Comparison of ENCODE assay signal across 1 cellular context in the genomic region with DNA sequence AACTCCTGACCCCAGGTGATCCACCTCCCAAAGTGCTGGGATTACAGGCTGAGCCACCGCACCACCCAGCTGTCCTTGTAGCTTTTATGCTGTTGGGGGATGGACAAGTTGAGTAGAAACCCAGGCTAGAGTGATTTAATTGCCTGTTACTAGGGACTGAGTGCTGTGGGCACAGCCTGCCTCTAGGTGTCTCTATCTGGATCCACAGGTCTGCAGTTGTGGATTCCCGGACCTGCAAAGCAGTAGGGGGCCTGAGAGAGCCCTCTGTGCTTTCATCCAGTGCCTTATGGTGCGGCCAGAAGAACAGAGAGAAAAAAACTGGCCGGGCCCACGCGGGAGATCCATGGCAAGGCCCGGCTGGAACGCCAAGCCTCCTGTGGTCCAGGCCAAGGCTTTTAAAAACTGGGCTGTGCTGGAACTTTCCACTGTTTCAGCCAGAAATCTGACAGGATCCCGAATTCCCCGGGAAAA.
A peak's percentile ranks its signal among the peaks of the same experiment; 100 is the strongest.
TF ChIP-seq lines count a peak whose summit lies in the region.

No MANE protein-coding gene starts in this region.

TF ChIP-seq in HEK293, 187 proteins besides CTCF, POLR2A, EP300 and RAD21 (continued from another document and continues in another):
- TF ChIP-seq ZNF157 (tag by site-specific recombination; IDR thresholded peaks at IDR 0.05) = no peak
- TF ChIP-seq ZNF140 (tag by site-specific recombination; IDR thresholded peaks at IDR 0.05) = no peak
- no peak for TF ChIP-seq ZNF843 (tag by site-specific recombination; IDR thresholded peaks at IDR 0.05)
- TF ChIP-seq MYNN (tag by site-specific recombination; IDR thresholded peaks at IDR 0.05; ENCODE audit: borderline replicate concordance) = no peak
- TF ChIP-seq ZNF23 (tag by site-specific recombination; IDR thresholded peaks at IDR 0.05; ENCODE audit: borderline replicate concordance) = no peak
- no peak for TF ChIP-seq ZNF274 (IDR thresholded peaks at IDR 0.05; ENCODE audit: low read length)
- no peak for TF ChIP-seq ZNF274 (tag by site-specific recombination; IDR thresholded peaks at IDR 0.05; ENCODE audit: borderline replicate concordance)
- 0 out of 2 replicates have a peak, but pooled peaks have one; percentile 85 for TF ChIP-seq ZNF561 (tag by site-specific recombination; IDR thresholded peaks at IDR 0.05; ENCODE audit: borderline replicate concordance)
- 0 out of 2 replicates have a peak, but pooled peaks have one; percentile 23 for TF ChIP-seq ZEB2 (tag by site-specific recombination; IDR thresholded peaks at IDR 0.05)
- TF ChIP-seq GLI2 (tag by site-specific recombination; IDR thresholded peaks at IDR 0.05; ENCODE audit: borderline replicate concordance, low read depth) = no peak
- TF ChIP-seq ZNF391 (tag by site-specific recombination; IDR thresholded peaks at IDR 0.05; ENCODE audit: borderline replicate concordance, low read depth) = no peak
- TF ChIP-seq AEBP2 (tag by site-specific recombination; IDR thresholded peaks at IDR 0.05; ENCODE audit: borderline replicate concordance) = no peak
- peak; percentile 93 for TF ChIP-seq SCRT1 (tag by site-specific recombination; IDR thresholded peaks at IDR 0.05; ENCODE audit: borderline replicate concordance)
- TF ChIP-seq ZBTB1 (tag by site-specific recombination; IDR thresholded peaks at IDR 0.05) = no peak
- no peak for TF ChIP-seq ZXDB (tag by site-specific recombination; IDR thresholded peaks at IDR 0.05)
- no peak for TF ChIP-seq YY1 (tag by site-specific recombination; IDR thresholded peaks at IDR 0.05)
- no peak for TF ChIP-seq OVOL3 (tag by site-specific recombination; IDR thresholded peaks at IDR 0.05)
- no peak for TF ChIP-seq ZNF121 (tag by site-specific recombination; IDR thresholded peaks at IDR 0.05)
- no peak for TF ChIP-seq EGR2 (tag by site-specific recombination; IDR thresholded peaks at IDR 0.05; ENCODE audit: low read depth)
- TF ChIP-seq ZNF571 (tag by site-specific recombination; IDR thresholded peaks at IDR 0.05) = no peak
- TF ChIP-seq SETDB1 (IDR thresholded peaks at IDR 0.05; ENCODE audit: insufficient read length, low read length) = no peak
- peak; percentile 84 for TF ChIP-seq SP7 (tag by site-specific recombination; IDR thresholded peaks at IDR 0.05)
- TF ChIP-seq ZNF132 (tag by site-specific recombination; IDR thresholded peaks at IDR 0.05; ENCODE audit: borderline replicate concordance) = no peak
- TF ChIP-seq RBAK (tag by site-specific recombination; IDR thresholded peaks at IDR 0.05) = no peak
- no peak for TF ChIP-seq ZNF184 (tag by site-specific recombination; IDR thresholded peaks at IDR 0.05)
- TF ChIP-seq ZNF548 (tag by site-specific recombination; IDR thresholded peaks at IDR 0.05) = no peak
- no peak for TF ChIP-seq BCL11B (tag by site-specific recombination; IDR thresholded peaks at IDR 0.05; ENCODE audit: low read depth)
- no peak for TF ChIP-seq ZNF530 (tag by site-specific recombination; IDR thresholded peaks at IDR 0.05; ENCODE audit: low read depth)
- no peak for TF ChIP-seq ZNF747 (tag by site-specific recombination; IDR thresholded peaks at IDR 0.05)
- TF ChIP-seq KLF7 (tag by site-specific recombination; IDR thresholded peaks at IDR 0.05; ENCODE audit: borderline replicate concordance) = no peak
- no peak for TF ChIP-seq ZNF610 (tag by site-specific recombination; IDR thresholded peaks at IDR 0.05; ENCODE audit: borderline replicate concordance)
- no peak for TF ChIP-seq ZNF670 (tag by site-specific recombination; IDR thresholded peaks at IDR 0.05; ENCODE audit: low read depth)
- TF ChIP-seq ZNF394 (tag by site-specific recombination; IDR thresholded peaks at IDR 0.05; ENCODE audit: borderline replicate concordance) = peak; percentile 9; the same call in 1 of the 2 replicates
- TF ChIP-seq TSHZ1 (tag by site-specific recombination; IDR thresholded peaks at IDR 0.05; ENCODE audit: borderline replicate concordance) = no peak
- no peak for TF ChIP-seq ZNF488 (tag by site-specific recombination; IDR thresholded peaks at IDR 0.05)
- no peak for TF ChIP-seq ZNF513 (tag by site-specific recombination; IDR thresholded peaks at IDR 0.05)
- TF ChIP-seq KLF10 (tag by site-specific recombination; IDR thresholded peaks at IDR 0.05) = no peak
- no peak for TF ChIP-seq KLF16 (tag by site-specific recombination; IDR thresholded peaks at IDR 0.05)
- TF ChIP-seq ZNF24 (tag by site-specific recombination; IDR thresholded peaks at IDR 0.05) = peak; percentile 77
- no peak for TF ChIP-seq ZNF426 (tag by site-specific recombination; IDR thresholded peaks at IDR 0.05)
- no peak for TF ChIP-seq ZNF112 (tag by site-specific recombination; IDR thresholded peaks at IDR 0.05)
- TF ChIP-seq SP2 (tag by site-specific recombination; IDR thresholded peaks at IDR 0.05) = no peak
- TF ChIP-seq, protein P1, sequence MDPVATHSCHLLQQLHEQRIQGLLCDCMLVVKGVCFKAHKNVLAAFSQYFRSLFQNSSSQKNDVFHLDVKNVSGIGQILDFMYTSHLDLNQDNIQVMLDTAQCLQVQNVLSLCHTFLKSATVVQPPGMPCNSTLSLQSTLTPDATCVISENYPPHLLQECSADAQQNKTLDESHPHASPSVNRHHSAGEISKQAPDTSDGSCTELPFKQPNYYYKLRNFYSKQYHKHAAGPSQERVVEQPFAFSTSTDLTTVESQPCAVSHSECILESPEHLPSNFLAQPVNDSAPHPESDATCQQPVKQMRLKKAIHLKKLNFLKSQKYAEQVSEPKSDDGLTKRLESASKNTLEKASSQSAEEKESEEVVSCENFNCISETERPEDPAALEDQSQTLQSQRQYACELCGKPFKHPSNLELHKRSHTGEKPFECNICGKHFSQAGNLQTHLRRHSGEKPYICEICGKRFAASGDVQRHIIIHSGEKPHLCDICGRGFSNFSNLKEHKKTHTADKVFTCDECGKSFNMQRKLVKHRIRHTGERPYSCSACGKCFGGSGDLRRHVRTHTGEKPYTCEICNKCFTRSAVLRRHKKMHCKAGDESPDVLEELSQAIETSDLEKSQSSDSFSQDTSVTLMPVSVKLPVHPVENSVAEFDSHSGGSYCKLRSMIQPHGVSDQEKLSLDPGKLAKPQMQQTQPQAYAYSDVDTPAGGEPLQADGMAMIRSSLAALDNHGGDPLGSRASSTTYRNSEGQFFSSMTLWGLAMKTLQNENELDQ (tag by site-specific recombination; IDR thresholded peaks at IDR 0.05; ENCODE audit: low read depth) = no peak
- no peak for TF ChIP-seq ZNF658 (tag by site-specific recombination; IDR thresholded peaks at IDR 0.05)
- no peak for TF ChIP-seq HOXD13 (CRISPR knock-in tag; IDR thresholded peaks at IDR 0.05; ENCODE audit: borderline replicate concordance)
- 0 out of 2 replicates have a peak, but pooled peaks have one; percentile 10 for TF ChIP-seq GFI1B (tag by site-specific recombination; IDR thresholded peaks at IDR 0.05)
- TF ChIP-seq ZNF114 (tag by site-specific recombination; IDR thresholded peaks at IDR 0.05) = no peak
- no peak for TF ChIP-seq ZNF354C (tag by site-specific recombination; IDR thresholded peaks at IDR 0.05; ENCODE audit: borderline replicate concordance, low read depth)
- 0 out of 2 replicates have a peak, but pooled peaks have one; percentile 32 for TF ChIP-seq ZNF341 (tag by site-specific recombination; IDR thresholded peaks at IDR 0.05; ENCODE audit: low read depth)
- TF ChIP-seq, protein P2, sequence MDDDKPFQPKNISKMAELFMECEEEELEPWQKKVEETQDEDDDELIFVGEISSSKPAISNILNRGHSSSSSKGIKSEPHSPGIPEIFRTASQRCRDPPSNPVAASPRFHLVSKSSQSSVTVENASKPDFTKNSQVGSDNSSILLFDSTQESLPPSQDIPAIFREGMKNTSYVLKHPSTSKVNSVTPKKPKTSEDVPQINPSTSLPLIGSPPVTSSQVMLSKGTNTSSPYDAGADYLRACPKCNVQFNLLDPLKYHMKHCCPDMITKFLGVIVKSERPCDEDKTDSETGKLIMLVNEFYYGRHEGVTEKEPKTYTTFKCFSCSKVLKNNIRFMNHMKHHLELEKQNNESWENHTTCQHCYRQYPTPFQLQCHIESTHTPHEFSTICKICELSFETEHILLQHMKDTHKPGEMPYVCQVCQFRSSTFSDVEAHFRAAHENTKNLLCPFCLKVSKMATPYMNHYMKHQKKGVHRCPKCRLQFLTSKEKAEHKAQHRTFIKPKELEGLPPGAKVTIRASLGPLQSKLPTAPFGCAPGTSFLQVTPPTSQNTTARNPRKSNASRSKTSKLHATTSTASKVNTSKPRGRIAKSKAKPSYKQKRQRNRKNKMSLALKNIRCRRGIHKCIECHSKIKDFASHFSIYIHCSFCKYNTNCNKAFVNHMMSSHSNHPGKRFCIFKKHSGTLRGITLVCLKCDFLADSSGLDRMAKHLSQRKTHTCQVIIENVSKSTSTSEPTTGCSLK (tag by site-specific recombination; IDR thresholded peaks at IDR 0.05) = no peak
- TF ChIP-seq ZNF558 (tag by site-specific recombination; IDR thresholded peaks at IDR 0.05) = no peak
- TF ChIP-seq ZNF404 (tag by site-specific recombination; IDR thresholded peaks at IDR 0.05) = no peak
- TF ChIP-seq, protein P3, sequence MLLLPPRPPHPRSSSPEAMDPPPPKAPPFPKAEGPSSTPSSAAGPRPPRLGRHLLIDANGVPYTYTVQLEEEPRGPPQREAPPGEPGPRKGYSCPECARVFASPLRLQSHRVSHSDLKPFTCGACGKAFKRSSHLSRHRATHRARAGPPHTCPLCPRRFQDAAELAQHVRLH (tag by site-specific recombination; IDR thresholded peaks at IDR 0.05) = no peak; the same call in 1 of the 2 replicates
